Comparison of ENCODE assay signal across 8 cellular contexts in genomic region chr17:67157732-67158639, GRCh38.
A peak's percentile ranks its signal among the peaks of the same experiment; 100 is the strongest.
DNase-seq lines count a peak whose midpoint lies in the region; ATAC-seq and TF ChIP-seq lines count a peak whose summit lies in the region.

No MANE protein-coding gene starts in this region.

- no peak overlapping the region for H3K4me3 ChIP-seq in AG09309 (ENCODE audit: control insufficient read depth, low read depth, low read length)

- TF ChIP-seq CTCF in AG09309 (IDR thresholded peaks at IDR 0.05; ENCODE audit: control insufficient read depth, insufficient read depth, low read depth, low read length, missing control alignments) (peak; percentile 41), omental fat pad (IDR thresholded peaks at IDR 0.05) (no peak)

- DNase-seq in AG09309 (ENCODE audit: low read depth) = no peak
- peak; percentile 12 for DNase-seq in NOMO-1 treated with dmso at 0.1 percent for 144 hours (lab: John Stamatoyannopoulos, UW; ENCODE audit: unreplicated experiment)
- peak; percentile 20 to 33 for DNase-seq in dermis microvascular lymphatic vessel endothelial cell (ENCODE audit: low read depth in 2 of 2)
- no peak for DNase-seq in omental fat pad (ENCODE audit: low spot score)
- DNase-seq in dedifferentiated amniotic fluid mesenchymal stem cell (ENCODE audit: extremely low spot score) = no peak

- ATAC-seq in GM21786 (IDR thresholded peaks at IDR 0.05; ENCODE audit: unreplicated experiment) (peak; percentile 53), omental fat pad (ENCODE audit: low FRiP score) (peak; percentile 58), HG02970 (IDR thresholded peaks at IDR 0.05; ENCODE audit: low FRiP score, unreplicated experiment) (no peak), GM21717 (IDR thresholded peaks at IDR 0.05; ENCODE audit: unreplicated experiment) (no peak)

Comparison
In these comparisons a context has a peak if more than half of its experiments do, and no peak if none do; other contexts are left out.
1. DNase-seq: peak in NOMO-1 treated with dmso at 0.1 percent for 144 hours (single experiment) and dermis microvascular lymphatic vessel endothelial cell (2 of 2); none in AG09309 (single experiment), omental fat pad (single experiment) and dedifferentiated amniotic fluid mesenchymal stem cell (single experiment).
2. ATAC-seq: peak in GM21786 (single experiment) and omental fat pad (single experiment); none in HG02970 (single experiment) and GM21717 (single experiment).